11 cellular contexts compared by ENCODE assay signal in the genomic region with DNA sequence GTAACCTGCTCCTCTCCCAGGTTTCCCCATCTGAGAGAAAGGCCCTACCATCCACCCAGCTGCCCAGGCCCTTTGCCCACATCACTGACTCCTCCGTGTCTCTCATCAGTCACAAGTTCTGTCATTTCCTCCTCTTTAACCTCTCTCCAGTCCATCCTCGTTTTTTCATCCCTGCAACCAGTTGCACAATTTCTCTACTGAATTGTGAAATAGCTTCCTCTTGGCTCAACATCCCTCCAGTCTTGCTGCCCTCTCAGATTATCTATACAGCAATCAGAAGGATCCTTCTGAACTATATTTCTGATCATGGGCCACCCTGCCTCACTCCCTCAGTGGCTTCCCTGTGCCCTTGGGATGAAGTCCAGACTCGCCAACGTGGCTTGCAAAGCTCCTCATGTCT. TPM values are rescaled to one million over a fixed set of nuclear protein-coding genes. Genes with fewer than 3 reads are reported as not detected.
DNase-seq lines count a peak whose midpoint lies in the region; ATAC-seq and TF ChIP-seq lines count a peak whose summit lies in the region.
"Had no signal": no experiment of that assay in that cellular context is flagged by ENCODE, and none has a peak within 500 bp of the region (broad histone marks: within the 10 kb centered on the region; RNA-seq: fewer than 3 reads in every experiment).

No MANE protein-coding gene starts in this region.

- peak in 1 of 2 donors; percentile 83 for ATAC-seq in activated naive CD4-positive, alpha-beta T cell treated with anti-CD3 and anti-CD28 coated beads, Interleukin-2, amount 50 U/mL, for 72 hours
- ATAC-seq: left colon had no signal

- peaks cover 0 to 4% (median 0%) of the 10 kb centered on the region in 4 donors for H3K4me1 ChIP-seq in tibial artery

- H3K9me3 ChIP-seq in tibial artery, result no peaks in the 10 kb centered on the region

- H3K27ac ChIP-seq in tibial artery, result peak overlapping the region in 1 of 2 donors; percentile 14

- H3K27ac Mint-ChIP-seq in activated naive CD4-positive, alpha-beta T cell treated with anti-CD3 and anti-CD28 coated beads, Interleukin-2, amount 50 U/mL, for 72 hours, result peak overlapping the region; percentile 5 to 75

- intact Hi-C loops in tibial artery (cut with DNase I; ENCODE audit: low total_unique reads), result no loop called here
- intact Hi-C loops in posterior vena cava (cut with DNase I), result no loop called here

- DNase-seq in activated naive CD4-positive, alpha-beta T cell treated with anti-CD3 and anti-CD28 coated beads, Interleukin-2, amount 50 U/mL, for 72 hours (ENCODE audit: low spot score in 2 of 2), result no peak
- no peak for DNase-seq in activated naive CD4-positive, alpha-beta T cell treated with Interleukin-2 at 50 U/mL for 16 hours
- DNase-seq in SKM-1 treated with dmso at 0.1 percent for 144 hours (lab: John Stamatoyannopoulos, UW; ENCODE audit: unreplicated experiment) (peak; percentile 84), globus pallidus (ENCODE audit: low spot score) (peak; percentile 5), tibial artery (peak; percentile 50 to 71), posterior vena cava (ENCODE audit: low spot score) (no peak), NCI-H524 treated with DMSO at 0.1 percent for 48 hours (lab: John Stamatoyannopoulos, UW) (no peak)
- no peak for DNase-seq in stimulated activated CD4-positive, alpha-beta T cell treated with anti-CD3 and anti-CD28 coated beads, Interleukin-15, amount 100 ng/mL, for 24 hours
- DNase-seq: Karpas-422, left colon, T-helper 2 cell had no signal

- H3K4me3 ChIP-seq in tibial artery, result no peak overlapping the region

- TF ChIP-seq CTCF in tibial artery (IDR thresholded peaks at IDR 0.05), result no peak

- H3K36me3 Mint-ChIP-seq in activated naive CD4-positive, alpha-beta T cell treated with anti-CD3 and anti-CD28 coated beads, Interleukin-2, amount 50 U/mL, for 72 hours, result no peaks in the 10 kb centered on the region

- H3K36me3 ChIP-seq in tibial artery, result peaks cover 20 to 79% (median 41%) of the 10 kb centered on the region in 3 donors

- no peaks in the 10 kb centered on the region for H3K27me3 ChIP-seq in tibial artery

- H3K9me3 Mint-ChIP-seq in activated naive CD4-positive, alpha-beta T cell treated with anti-CD3 and anti-CD28 coated beads, Interleukin-2, amount 50 U/mL, for 72 hours, result no peaks in the 10 kb centered on the region

RNA-seq across cellular contexts. Expression of gene FAM161B, which starts 6.8 kb away (rescaled TPM):
- 1 to 10 TPM; 1.5 to 4.3 TPM for total RNA-seq in activated naive CD4-positive, alpha-beta T cell treated with anti-CD3 and anti-CD28 coated beads, Interleukin-2, amount 50 U/mL, for 72 hours
- total RNA-seq in posterior vena cava, result 1 to 10 TPM; 4.5 to 4.9 TPM

RNA-seq across cellular contexts. Expression of gene COQ6, which starts 7.0 kb away (rescaled TPM):
- total RNA-seq in activated naive CD4-positive, alpha-beta T cell treated with anti-CD3 and anti-CD28 coated beads, Interleukin-2, amount 50 U/mL, for 72 hours, result 10 to 100 TPM; 20.7 to 29.4 TPM
- total RNA-seq in posterior vena cava, result 10 to 100 TPM; 13.8 to 14.7 TPM

RNA-seq across cellular contexts. Expression of gene ZNF410, which starts 56.4 kb away (rescaled TPM):
- total RNA-seq in activated naive CD4-positive, alpha-beta T cell treated with anti-CD3 and anti-CD28 coated beads, Interleukin-2, amount 50 U/mL, for 72 hours, result 10 to 100 TPM; 52.9 to 98.7 TPM
- 10 to 100 TPM; 38.6 to 39.2 TPM for total RNA-seq in posterior vena cava

Comparison
In these comparisons a context has a peak if more than half of its experiments do, and no peak if none do; other contexts are left out.
1. DNase-seq: peak in SKM-1 treated with dmso at 0.1 percent for 144 hours (single experiment), globus pallidus (single experiment) and tibial artery (2 of 2); none in activated naive CD4-positive, alpha-beta T cell treated with anti-CD3 and anti-CD28 coated beads, Interleukin-2, amount 50 U/mL, for 72 hours (0 of 2), activated naive CD4-positive, alpha-beta T cell treated with Interleukin-2 at 50 U/mL for 16 hours (single experiment), posterior vena cava (single experiment), NCI-H524 treated with DMSO at 0.1 percent for 48 hours (single experiment) and stimulated activated CD4-positive, alpha-beta T cell treated with anti-CD3 and anti-CD28 coated beads, Interleukin-15, amount 100 ng/mL, for 24 hours (single experiment).